ENCODE assay signal across 11 cellular contexts in genomic region chr1:101064697-101065096, GRCh38.
"Had no signal": no experiment of that assay in that cellular context is flagged by ENCODE, and none has a peak within 500 bp of the region (broad histone marks: within the 10 kb centered on the region; RNA-seq: fewer than 3 reads in every experiment).

No MANE protein-coding gene starts in this region.

- H3K27me3 Mint-ChIP-seq: activated T-helper 17 cell treated with anti-CD3 and anti-CD28 coated beads, Interleukin-2, amount 50 U/mL, for 72 hours had no signal

- ATAC-seq: activated T-helper 17 cell treated with anti-CD3 and anti-CD28 coated beads, Interleukin-2, amount 50 U/mL, for 72 hours; esophagus mucosa had no signal

- H3K4me3 ChIP-seq: cardiac muscle cell, colonic mucosa had no signal

- H3K27ac Mint-ChIP-seq: activated T-helper 17 cell treated with anti-CD3 and anti-CD28 coated beads, Interleukin-2, amount 50 U/mL, for 72 hours had no signal

- H3K27ac ChIP-seq: colonic mucosa had no signal

- H3K9me3 Mint-ChIP-seq: activated naive CD4-positive, alpha-beta T cell treated with anti-CD3 and anti-CD28 coated beads, Interleukin-2, amount 50 U/mL, for 72 hours; activated T-helper 17 cell treated with anti-CD3 and anti-CD28 coated beads, Interleukin-2, amount 50 U/mL, for 72 hours had no signal

- H3K4me3 Mint-ChIP-seq: activated T-helper 17 cell treated with anti-CD3 and anti-CD28 coated beads, Interleukin-2, amount 50 U/mL, for 72 hours had no signal

- DNase-seq: activated CD4-positive, alpha-beta T cell treated with anti-CD3 and anti-CD28 coated beads for 1 hour; activated CD4-positive, alpha-beta T cell treated with anti-CD3 and anti-CD28 coated beads, Interleukin-2, amount 50 U/mL, for 4 hours; activated T-cell treated with anti-CD3 and anti-CD28 coated beads for 4 hours; colonic mucosa; stimulated activated CD4-positive, alpha-beta T cell treated with anti-CD3 and anti-CD28 coated beads, Interleukin-1b, Interleukin-23, amount 100 ng/mL, for 48 hours; T1000 had no signal

- H3K27me3 ChIP-seq: cardiac muscle cell, colonic mucosa had no signal

- H3K4me1 ChIP-seq: colonic mucosa had no signal

- FAIRE-seq: islet of Langerhans had no signal
